In genomic region chr16:66342294-66342900, GRCh38 we compare ENCODE assay signal across 8 cellular contexts. TPM values are rescaled to one million over a fixed set of nuclear protein-coding genes. Genes with fewer than 3 reads are reported as not detected.
DNase-seq lines count a peak whose midpoint lies in the region; ATAC-seq, FAIRE-seq and TF ChIP-seq lines count a peak whose summit lies in the region.

No MANE protein-coding gene starts in this region.

- H3K4me1 ChIP-seq in GM12878 (ENCODE audit: control insufficient read depth, insufficient read depth, low read length): no peaks in the 10 kb centered on the region

- H3K9me3 Mint-ChIP-seq in naive thymus-derived CD8-positive, alpha-beta T cell: no peaks in the 10 kb centered on the region

- no peak for FAIRE-seq in GM12878 (lab: Jason Lieb, UNC)

- no peak overlapping the region for H3K4me3 Mint-ChIP-seq in naive thymus-derived CD8-positive, alpha-beta T cell

- no peak overlapping the region for H2AFZ ChIP-seq in GM12878 (ENCODE audit: control insufficient read depth, low read depth, low read length)
- no peak overlapping the region for H2AFZ ChIP-seq in neural cell (ENCODE audit: low read depth, low read length)

- 34% methylated on average over 9 of the region's 9 CpGs for WGBS in GM12878 (ENCODE audit: insufficient coverage, insufficient replicate concordance, low lambda C conversion rate, missing lambda C conversion rate)

- TF ChIP-seq POLR2A in GM12878 (IDR thresholded peaks at IDR 0.05; ENCODE audit: low read depth, low read length): no peak

- H3K27me3 ChIP-seq in GM12878 (replicated peaks in 1 of 2; ENCODE audit: control insufficient read depth in 2 of 2, insufficient read depth in 2 of 2, low read length in 1 of 2): peaks cover 0 to 1% of the 10 kb centered on the region in 2 experiments; a peak in 1 of 4 replicates
- H3K27me3 ChIP-seq in neural cell (ENCODE audit: insufficient read depth, low read depth, low read length): no peaks in the 10 kb centered on the region

- H3K36me3 Mint-ChIP-seq in naive thymus-derived CD8-positive, alpha-beta T cell: no peaks in the 10 kb centered on the region

- TF ChIP-seq CTCF in LNCAP (IDR thresholded peaks at IDR 0.05) (peak; percentile 86), GM12878 (IDR thresholded peaks at IDR 0.05 in 2 of 3, conservative IDR thresholded peaks at IDR 0.05 in 1 of 3; ENCODE audit: control insufficient read depth in 2 of 3, extremely low read depth in 1 of 3, insufficient read depth in 1 of 3, low read depth in 3 of 3, low read length in 3 of 3) (peak; percentile 47 to 82 (median 75)), neural cell (IDR thresholded peaks at IDR 0.05; ENCODE audit: poor library complexity, severe bottlenecking) (peak; percentile 34)

- DNase-seq in EH (ENCODE audit: low read depth) (peak; percentile 21), GM12878 (ENCODE audit: low read depth, low spot score) (no peak), middle frontal gyrus (ENCODE audit: extremely low spot score, low spot score) (no peak), DMS153 (lab: John Stamatoyannopoulos, UW) (no peak)
- no peak for DNase-seq in naive thymus-derived CD8-positive, alpha-beta T cell

- TF ChIP-seq RAD21 in GM12878 (IDR thresholded peaks at IDR 0.05; ENCODE audit: insufficient read depth, low read depth, low read length): no peak
- no peak for TF ChIP-seq RAD21 in neural cell (conservative IDR thresholded peaks at IDR 0.05)

- no peak overlapping the region for H3K27ac ChIP-seq in GM12878 (ENCODE audit: control insufficient read depth, insufficient read depth)
- H3K27ac ChIP-seq in neural cell (ENCODE audit: low read length): no peak overlapping the region

- intact Hi-C loops in GM12878 (cut with micrococcal nuclease; ENCODE audit: unreplicated experiment): no loop called here

- POLR2A ChIA-PET in GM12878 (lab: Charles Lee): no interaction called here
- POLR2A ChIA-PET in naive thymus-derived CD8-positive, alpha-beta T cell (lab: Charles Lee): no interaction called here

- H3K27ac Mint-ChIP-seq in naive thymus-derived CD8-positive, alpha-beta T cell: no peak overlapping the region

- no peaks in the 10 kb centered on the region for H3K4me1 Mint-ChIP-seq in naive thymus-derived CD8-positive, alpha-beta T cell

- no peak overlapping the region for H3K4me3 ChIP-seq in GM12878
- H3K4me3 ChIP-seq in neural cell (ENCODE audit: low read length): no peak overlapping the region

- in situ Hi-C loops in GM12878 (cut with MboI): no loop called here

- H3K36me3 ChIP-seq in GM12878 (ENCODE audit: control insufficient read depth in 2 of 2, insufficient read depth in 2 of 2, low read length in 1 of 2) (no peaks in the 10 kb centered on the region), neural cell (ENCODE audit: insufficient read depth, low read length) (no peaks in the 10 kb centered on the region)

- no peaks in the 10 kb centered on the region for H3K9me3 ChIP-seq in GM12878 (replicated peaks; ENCODE audit: control insufficient read depth, insufficient read depth, low read length)
- peaks cover 6% of the 10 kb centered on the region for H3K9me3 ChIP-seq in neural cell (ENCODE audit: low read length)

- ATAC-seq in GM12878 (peak; percentile 63), GM21529 (IDR thresholded peaks at IDR 0.05; ENCODE audit: unreplicated experiment) (no peak)
- no peak for ATAC-seq in naive thymus-derived CD8-positive, alpha-beta T cell

- no peaks in the 10 kb centered on the region for H3K9me2 ChIP-seq in neural cell (ENCODE audit: insufficient read depth, low read length)

- H3K4me2 ChIP-seq in GM12878 (ENCODE audit: control insufficient read depth, insufficient read depth): no peak overlapping the region
- H3K4me2 ChIP-seq in neural cell (ENCODE audit: low read length): no peak overlapping the region

- TF ChIP-seq EP300 in GM12878 (IDR thresholded peaks at IDR 0.05; ENCODE audit: borderline replicate concordance in 1 of 2, control insufficient read depth in 1 of 2, low read depth in 2 of 2, low read length in 2 of 2): no peak
- TF ChIP-seq EP300 in neural cell (conservative IDR thresholded peaks at IDR 0.05; ENCODE audit: poor library complexity, severe bottlenecking): no peak

- H4K20me1 ChIP-seq in GM12878 (ENCODE audit: control insufficient read depth, insufficient read depth) (0 out of 2 replicates have a peak, but pooled peaks cover 2% of the 10 kb centered on the region), neural cell (ENCODE audit: insufficient read depth) (no peaks in the 10 kb centered on the region)

- CTCF ChIA-PET in GM12878 (lab: Yijun Ruan, JAX): interaction anchor here (0.6 to 4.8 kb wide), 10 partner anchors 11 to 308 kb away, joined by 3 to 33 read pairs (median 4); no protein-coding TSS in a partner anchor

- no peaks in the 10 kb centered on the region for H3F3A ChIP-seq in neural cell (ENCODE audit: insufficient read depth, low read length, poor library complexity, severe bottlenecking)

- no peak overlapping the region for H3K9ac ChIP-seq in GM12878 (ENCODE audit: control insufficient read depth, insufficient read depth, low read length)
- H3K9ac ChIP-seq in neural cell (ENCODE audit: low read length): no peak overlapping the region

- BruUV-seq in GM12878 (replicated peaks; lab: Mats Ljungman, UMichigan): no TSS peak

- H3K79me2 ChIP-seq in GM12878 (ENCODE audit: control insufficient read depth, insufficient read depth, low read length) (no peaks in the 10 kb centered on the region), neural cell (replicated peaks; ENCODE audit: insufficient read depth, low read length) (no peaks in the 10 kb centered on the region)

- SMC1A ChIA-PET in GM12878 (lab: Charles Lee; ENCODE audit: uncharacterized antibody, unreplicated experiment): no interaction called here

- RAD21 ChIA-PET in GM12878 (lab: Charles Lee; ENCODE audit: unreplicated experiment): no interaction called here

- peaks cover 11 to 42% (median 33%) of the 10 kb centered on the region in 5 donors for H3K27me3 Mint-ChIP-seq in naive thymus-derived CD8-positive, alpha-beta T cell

TF ChIP-seq in GM12878, 131 proteins besides CTCF, POLR2A, EP300 and RAD21:
- TF ChIP-seq BRCA1 (IDR thresholded peaks at IDR 0.05; ENCODE audit: low read depth, low read length) (no peak), PAX5 (IDR thresholded peaks at IDR 0.05; ENCODE audit: borderline replicate concordance, low read depth, low read length) (no peak)

TF ChIP-seq in neural cell, 6 proteins besides CTCF, POLR2A, EP300 and RAD21:
- no peak for TF ChIP-seq TAF1 (IDR thresholded peaks at IDR 0.05; ENCODE audit: low read depth)
- TF ChIP-seq SMC3 (conservative IDR thresholded peaks at IDR 0.05; ENCODE audit: poor library complexity): no peak
- no peak for TF ChIP-seq REST (IDR thresholded peaks at IDR 0.05; ENCODE audit: borderline replicate concordance)
- no peak for TF ChIP-seq EZH2 (IDR thresholded peaks at IDR 0.05; ENCODE audit: borderline replicate concordance, insufficient read depth, low read length, poor library complexity, severe bottlenecking)
- no peak for TF ChIP-seq MXI1 (conservative IDR thresholded peaks at IDR 0.05; ENCODE audit: poor library complexity, severe bottlenecking)

RNA-seq across cellular contexts. Expression of gene CDH5, which starts 24.1 kb away (rescaled TPM):
- total RNA-seq in GM12878 (2013; cell fraction: nucleolus; rRNA removed): not detected in 2 replicates
- total RNA-seq in GM12878 (2014; rRNA removed) (not detected in 2 replicates), GM12878 (2014; rRNA removed; fragmentation: Illumina TruSeq; extraction: Trizol) (not detected in 2 replicates), GM12878 (2021) (not detected in 2 replicates)
- polyA plus RNA-seq in GM12878 (2011; ENCODE audit: low read depth): not detected
- polyA plus RNA-seq in GM12878 (2011; rRNA removed) (not detected in 2 replicates), GM12878 (2014; fragmentation: Illumina TruSeq; extraction: Trizol) (not detected in 2 replicates), GM12878 (2014; fragmentation: Nextera tagmentation; extraction: Ambion mirVana) (not detected), GM12878 (2014; rRNA removed) (not detected in 2 replicates), GM12878 (2016; fragmentation: Nextera tagmentation; extraction: Ambion mirVana) (not detected), neural cell (not detected in 2 replicates)
- polyA plus RNA-seq in GM12878 (2011; cell fraction: cytosol; rRNA removed): 0.02 TPM in 1 of 2 replicates, not detected in the other
- not detected in 2 replicates for polyA plus RNA-seq in GM12878 (2011; cell fraction: nucleus; rRNA removed)
- not detected in 2 replicates for polyA plus RNA-seq in GM12878 (2012)
- polyA minus RNA-seq in GM12878 (2011; rRNA and poly(A)+ RNA removed): not detected in 2 replicates
- polyA minus RNA-seq in GM12878 (2011; cell fraction: cytosol; rRNA and poly(A)+ RNA removed): not detected in 2 replicates
- polyA minus RNA-seq in GM12878 (2011; cell fraction: nucleus; rRNA and poly(A)+ RNA removed): not detected in 2 replicates
- polyA minus RNA-seq in neural cell: not detected in 2 replicates
- not detected for total RNA-seq in naive thymus-derived CD8-positive, alpha-beta T cell
- not detected for polyA plus RNA-seq in naive thymus-derived CD8-positive, alpha-beta T cell

Comparison
In these comparisons a context has a peak if more than half of its experiments do, and no peak if none do; other contexts are left out.
1. CTCF ChIP-seq: peak in every context shown above with its lines; median percentile 86 in LNCAP; 75 in GM12878; 34 in neural cell.